In the genomic region with DNA sequence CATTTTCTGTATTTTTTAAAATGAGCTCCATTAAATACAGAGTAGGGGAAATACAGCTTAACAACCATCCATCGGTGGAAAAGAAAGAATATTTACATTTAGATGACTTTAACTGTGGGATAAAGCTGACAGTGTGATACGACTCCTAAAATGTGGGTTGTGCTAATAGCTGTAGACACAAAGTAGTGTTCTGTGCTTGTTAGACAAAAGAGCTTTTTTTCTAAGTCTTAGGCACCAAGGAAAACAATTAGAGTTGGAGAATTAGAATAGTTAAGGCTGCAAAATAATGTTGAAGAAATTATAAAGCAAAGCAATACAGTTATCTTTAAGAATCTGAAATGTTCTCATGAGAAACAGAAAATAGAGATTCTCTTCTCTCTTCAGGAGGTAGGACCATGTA, we compare ENCODE assay signal across 21 cellular contexts.
"Had no signal": no experiment of that assay in that cellular context is flagged by ENCODE, and none has a peak within 500 bp of the region (broad histone marks: within the 10 kb centered on the region; RNA-seq: fewer than 3 reads in every experiment).

No MANE protein-coding gene starts in this region.

- H3K9me3 ChIP-seq: SJSA1 had no signal

- H3K27me3 Mint-ChIP-seq: IgD-negative memory B cell had no signal

- H3K4me1 ChIP-seq: SJSA1 had no signal

- H3K4me1 Mint-ChIP-seq: IgD-negative memory B cell had no signal

- H3K27ac ChIP-seq: KMS-11, SJSA1, SK-N-MC had no signal

- H3K36me3 ChIP-seq: SJSA1 had no signal

- ATAC-seq: K562 had no signal

- H3K36me3 Mint-ChIP-seq: IgD-negative memory B cell had no signal

- H3K4me3 Mint-ChIP-seq: IgD-negative memory B cell had no signal

- H3K27ac Mint-ChIP-seq: IgD-negative memory B cell had no signal

- H3K27me3 ChIP-seq: SJSA1 had no signal

- H3K4me3 ChIP-seq: K562, SJSA1, SK-N-MC had no signal

- DNase-seq: Kasumi-1, MM.1S, NCI-H1092 treated with DMSO at 0.1 percent for 48 hours, NCI-H1436 treated with DMSO at 0.1 percent for 48 hours, NCI-H1694, NCI-H187 treated with DMSO at 0.1 percent for 48 hours, NCI-H2029 treated with DMSO at 0.1 percent for 48 hours, NCI-H2171 treated with DMSO at 0.1 percent for 48 hours, NCI-H345, NCI-H446 treated with DMSO at 0.1 percent for 48 hours, NCI-H524 treated with DMSO at 0.1 percent for 48 hours, NCI-H69, NCI-H774, Right ventricle myocardium superior, RPMI8226, SIG-M5 had no signal
